In the genomic region with DNA sequence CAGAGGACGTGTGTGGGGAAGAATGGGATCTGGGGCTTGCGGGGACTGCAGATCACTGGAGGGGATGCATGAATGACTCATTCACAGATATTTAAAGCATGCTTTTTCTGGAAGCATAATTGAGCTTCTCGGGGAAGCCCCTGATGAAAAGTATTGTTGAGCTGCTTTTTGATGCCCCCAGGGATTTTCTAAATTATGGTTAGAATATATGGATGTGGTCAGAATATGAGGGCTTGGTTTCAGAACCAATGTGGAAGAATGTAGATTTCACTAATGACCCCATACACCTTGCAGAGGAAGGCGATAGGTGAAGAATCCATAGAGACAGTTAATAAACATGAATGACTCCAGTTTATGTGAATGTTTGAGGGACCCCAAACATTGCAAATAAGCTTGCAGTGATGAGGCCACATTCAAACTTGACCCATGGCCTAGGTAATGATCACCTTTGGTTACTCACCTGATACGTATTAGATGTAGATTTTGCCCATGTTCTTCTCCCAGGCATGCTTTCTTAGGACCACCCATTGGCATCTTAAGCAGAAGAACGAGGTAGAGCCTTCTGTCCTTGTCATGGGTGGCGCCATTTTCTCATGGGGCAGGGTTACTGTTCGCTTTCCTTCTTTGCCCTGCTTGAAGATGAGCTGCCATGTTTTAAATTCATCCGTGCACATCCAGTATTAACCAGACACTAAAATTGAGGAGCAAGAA, we compare ENCODE assay signal across 27 cellular contexts.
"Had no signal": no experiment of that assay in that cellular context is flagged by ENCODE, and none has a peak within 500 bp of the region (broad histone marks: within the 10 kb centered on the region; RNA-seq: fewer than 3 reads in every experiment).

No MANE protein-coding gene starts in this region.

- H3K9me3 Mint-ChIP-seq: activated CD4-positive, alpha-beta T cell treated with anti-CD3 and anti-CD28 coated beads, Interleukin-2, amount 10 ng/mL, durations not matched to agents 7 days and 5 days; activated naive CD4-positive, alpha-beta T cell treated with anti-CD3 and anti-CD28 coated beads, Interleukin-2, amount 50 U/mL, for 24 hours; brain; effector memory CD8-positive, alpha-beta T cell; natural killer cell treated with Interleukin-12 subunit alpha and Interleukin-12 subunit beta and Interleukin-15 and Interleukin-18, amount 100 ng/mL, for 72 hours had no signal

- H3K36me3 Mint-ChIP-seq: brain; natural killer cell treated with Interleukin-12 subunit alpha and Interleukin-12 subunit beta and Interleukin-15 and Interleukin-18, amount 100 ng/mL, for 72 hours had no signal

- H3K27me3 Mint-ChIP-seq: activated CD4-positive, alpha-beta T cell treated with anti-CD3 and anti-CD28 coated beads, Interleukin-2, amount 10 ng/mL, durations not matched to agents 7 days and 5 days; activated naive CD4-positive, alpha-beta T cell treated with anti-CD3 and anti-CD28 coated beads, Interleukin-2, amount 50 U/mL, for 24 hours; natural killer cell treated with Interleukin-12 subunit alpha and Interleukin-12 subunit beta and Interleukin-15 and Interleukin-18, amount 100 ng/mL, for 72 hours had no signal

- H3K36me3 ChIP-seq: colonic mucosa, WERI-Rb-1 had no signal

- H3K27ac ChIP-seq: colonic mucosa, dorsolateral prefrontal cortex, gastroesophageal sphincter, WERI-Rb-1 had no signal

- H3K4me3 ChIP-seq: colonic mucosa, dorsolateral prefrontal cortex, gastroesophageal sphincter, heart left ventricle had no signal

- H3K27ac Mint-ChIP-seq: activated CD4-positive, alpha-beta T cell treated with anti-CD3 and anti-CD28 coated beads, Interleukin-2, amount 10 ng/mL, durations not matched to agents 7 days and 5 days; activated naive CD4-positive, alpha-beta T cell treated with anti-CD3 and anti-CD28 coated beads, Interleukin-2, amount 50 U/mL, for 24 hours; effector memory CD8-positive, alpha-beta T cell; natural killer cell treated with Interleukin-12 subunit alpha and Interleukin-12 subunit beta and Interleukin-15 and Interleukin-18, amount 100 ng/mL, for 72 hours had no signal

- DNase-seq: activated CD4-positive, alpha-beta T cell treated with anti-CD3 and anti-CD28 coated beads, Interleukin-2, amount 10 ng/mL, durations not matched to agents 7 days and 5 days; activated CD4-positive, CD25-positive, alpha-beta regulatory T cell treated with anti-CD3 and anti-CD28 coated beads, Interleukin-2, amount 50 U/mL, for 72 hours; activated gamma-delta T cell treated with Interleukin-2 at 50 U/mL for 16 hours; activated T-cell treated with anti-CD3 and anti-CD28 coated beads, Interleukin-2, amount 50 U/mL, for 1 hour; anterior cingulate cortex; central memory CD4-positive, alpha-beta T cell; colonic mucosa; dorsolateral prefrontal cortex; effector memory CD8-positive, alpha-beta T cell; heart left ventricle; left cardiac atrium; nucleus accumbens; posterior cingulate gyrus; stimulated activated CD4-positive, alpha-beta T cell treated with anti-CD3 and anti-CD28 coated beads, Interleukin-2, amount 100 ng/mL, for 48 hours; stimulated activated CD8-positive, alpha-beta memory T cell treated with anti-CD3 and anti-CD28 coated beads, Interleukin-4, amount 100 ng/mL, for 48 hours; stimulated activated naive CD4-positive, alpha-beta T cell; T-helper 2 cell; WERI-Rb-1 had no signal

- ATAC-seq: effector memory CD8-positive, alpha-beta T cell; esophagus mucosa; gastroesophageal sphincter; heart left ventricle; left cardiac atrium; natural killer cell treated with Interleukin-12 subunit alpha and Interleukin-12 subunit beta and Interleukin-15 and Interleukin-18, amount 100 ng/mL, for 72 hours; sciatic nerve had no signal

- H3K9me3 ChIP-seq: colonic mucosa, gastroesophageal sphincter, heart left ventricle had no signal

- FAIRE-seq: endothelial cell of umbilical vein, islet of Langerhans, TTC549 had no signal

- H3K4me1 Mint-ChIP-seq: activated naive CD4-positive, alpha-beta T cell treated with anti-CD3 and anti-CD28 coated beads, Interleukin-2, amount 50 U/mL, for 24 hours had no signal

- H3K27me3 ChIP-seq: colonic mucosa, dorsolateral prefrontal cortex, gastroesophageal sphincter, heart left ventricle had no signal

- H3K4me3 Mint-ChIP-seq: activated CD4-positive, alpha-beta T cell treated with anti-CD3 and anti-CD28 coated beads, Interleukin-2, amount 10 ng/mL, durations not matched to agents 7 days and 5 days; activated naive CD4-positive, alpha-beta T cell treated with anti-CD3 and anti-CD28 coated beads, Interleukin-2, amount 50 U/mL, for 24 hours; brain; effector memory CD8-positive, alpha-beta T cell; natural killer cell treated with Interleukin-12 subunit alpha and Interleukin-12 subunit beta and Interleukin-15 and Interleukin-18, amount 100 ng/mL, for 72 hours had no signal

- H3K4me1 ChIP-seq: colonic mucosa had no signal
